In genomic region chr1:201111672-201112071, GRCh38 we compare ENCODE assay signal across 26 cellular contexts. TPM values are rescaled to one million over a fixed set of nuclear protein-coding genes. Genes with fewer than 3 reads are reported as not detected.
"Had no signal": no experiment of that assay in that cellular context is flagged by ENCODE, and none has a peak within 500 bp of the region (broad histone marks: within the 10 kb centered on the region; RNA-seq: fewer than 3 reads in every experiment).

No MANE protein-coding gene starts in this region.

- H3K4me3 Mint-ChIP-seq: immature natural killer cell; naive thymus-derived CD4-positive, alpha-beta T cell; stimulated activated memory B cell treated with anti-CD40 and anti-IgM and Interleukin-4, amounts not matched to agents 10 μg/mL and 1 μg/mL and 100 μg/mL, for 72 hours; stimulated activated naive CD8-positive, alpha-beta T cell treated with anti-CD3 and anti-CD28 coated beads, Interleukin-15, Interleukin-2, amounts not matched to agents 100 ng/mL and 50 ng/mL, for 24 hours had no signal

- H3K36me3 ChIP-seq: esophagus muscularis mucosa, gastroesophageal sphincter, ovary, spleen, tibial artery, upper lobe of right lung, vagina had no signal

- H3K27ac Mint-ChIP-seq: immature natural killer cell; stimulated activated memory B cell treated with anti-CD40 and anti-IgM and Interleukin-4, amounts not matched to agents 10 μg/mL and 1 μg/mL and 100 μg/mL, for 72 hours; stimulated activated naive CD8-positive, alpha-beta T cell treated with anti-CD3 and anti-CD28 coated beads, Interleukin-15, Interleukin-2, amounts not matched to agents 100 ng/mL and 50 ng/mL, for 24 hours had no signal

- H3K27ac ChIP-seq: epithelial cell of prostate, esophagus muscularis mucosa, gastroesophageal sphincter, ovary, spleen, tibial artery, upper lobe of right lung, vagina had no signal

- DNase-seq: effector memory CD4-positive, alpha-beta T cell; immature natural killer cell; left colon; left ventricle myocardium superior; mesendoderm; naive thymus-derived CD4-positive, alpha-beta T cell; ovary; right cardiac atrium; spleen; stimulated activated CD4-positive, alpha-beta T cell treated with anti-CD3 and anti-CD28 coated beads, Interleukin-15, amount 100 ng/mL, for 24 hours; stimulated activated CD4-positive, alpha-beta T cell treated with anti-CD3 and anti-CD28 coated beads, Interleukin-1b, Interleukin-23, amount 100 ng/mL, for 48 hours; stimulated activated CD4-positive, alpha-beta T cell treated with anti-CD3 and anti-CD28 coated beads, Interleukin-4, amount 100 ng/mL, for 24 hours; tibial artery; upper lobe of right lung had no signal

- H3K27me3 Mint-ChIP-seq: stimulated activated naive CD8-positive, alpha-beta T cell treated with anti-CD3 and anti-CD28 coated beads, Interleukin-15, Interleukin-2, amounts not matched to agents 100 ng/mL and 50 ng/mL, for 24 hours had no signal

- H3K4me1 ChIP-seq: upper lobe of right lung had no signal

- H3K4me3 ChIP-seq: esophagus muscularis mucosa, gastroesophageal sphincter, lung, ovary, spleen, tibial artery, upper lobe of right lung, vagina had no signal

- H3K27me3 ChIP-seq: ovary, vagina had no signal

- H3K9me3 Mint-ChIP-seq: immature natural killer cell; stimulated activated memory B cell treated with anti-CD40 and anti-IgM and Interleukin-4, amounts not matched to agents 10 μg/mL and 1 μg/mL and 100 μg/mL, for 72 hours; stimulated activated naive CD8-positive, alpha-beta T cell treated with anti-CD3 and anti-CD28 coated beads, Interleukin-15, Interleukin-2, amounts not matched to agents 100 ng/mL and 50 ng/mL, for 24 hours had no signal

- ATAC-seq: gastroesophageal sphincter; left colon; left ventricle myocardium superior; naive thymus-derived CD4-positive, alpha-beta T cell; right cardiac atrium; stimulated activated memory B cell treated with anti-CD40 and anti-IgM and Interleukin-4, amounts not matched to agents 10 μg/mL and 1 μg/mL and 100 μg/mL, for 72 hours had no signal

- H3K36me3 Mint-ChIP-seq: immature natural killer cell; naive thymus-derived CD4-positive, alpha-beta T cell; stimulated activated memory B cell treated with anti-CD40 and anti-IgM and Interleukin-4, amounts not matched to agents 10 μg/mL and 1 μg/mL and 100 μg/mL, for 72 hours had no signal

- H3K9me3 ChIP-seq: esophagus muscularis mucosa, gastroesophageal sphincter, ovary, spleen, tibial artery, upper lobe of right lung, vagina had no signal

RNA-seq across cellular contexts. Expression of gene CACNA1S, which starts 0.6 kb away (rescaled TPM):
- total RNA-seq: esophagus muscularis mucosa; fibroblast of villous mesenchyme; gastroesophageal sphincter; kidney epithelial cell; left colon; left ventricle myocardium superior; naive thymus-derived CD4-positive, alpha-beta T cell; vagina had no signal
- polyA plus RNA-seq: immature natural killer cell; naive thymus-derived CD4-positive, alpha-beta T cell; right cardiac atrium had no signal

RNA-seq across cellular contexts. Expression of gene ASCL5, which starts 15.3 kb away (rescaled TPM):
- total RNA-seq: esophagus muscularis mucosa, fibroblast of villous mesenchyme, gastroesophageal sphincter, kidney epithelial cell, left colon, left ventricle myocardium superior, ovary, posterior vena cava, right cardiac atrium, temporal lobe, vagina had no signal
- polyA plus RNA-seq: neural cell, right cardiac atrium had no signal
